ENCODE assay signal across 9 cellular contexts in genomic region chr16:426906-427249, GRCh38. TPM values are rescaled to one million over a fixed set of nuclear protein-coding genes. Genes with fewer than 3 reads are reported as not detected.
A peak's percentile ranks its signal among the peaks of the same experiment; 100 is the strongest.
DNase-seq lines count a peak whose midpoint lies in the region; ATAC-seq and TF ChIP-seq lines count a peak whose summit lies in the region.
"Had no signal": no experiment of that assay in that cellular context is flagged by ENCODE, and none has a peak within 500 bp of the region (broad histone marks: within the 10 kb centered on the region; RNA-seq: fewer than 3 reads in every experiment).

No MANE protein-coding gene starts in this region.

- H3K27me3 Mint-ChIP-seq in CD4-positive, alpha-beta memory T cell, result no peaks in the 10 kb centered on the region

- H4K20me1 ChIP-seq in OCI-LY1 (ENCODE audit: insufficient read depth, low read length) (no peaks in the 10 kb centered on the region), osteoblast (ENCODE audit: insufficient read depth, low read length) (peaks cover 27% of the 10 kb centered on the region)

- H3K27ac Mint-ChIP-seq in CD4-positive, alpha-beta memory T cell, result peak overlapping the region in 6 of 7 donors; percentile 64 to 90 (median 89)

- H3K36me3 ChIP-seq in CD4-positive, alpha-beta memory T cell (ENCODE audit: insufficient read depth, low read length), result no peaks in the 10 kb centered on the region
- H3K36me3 ChIP-seq in OCI-LY1 (ENCODE audit: insufficient read depth, low read length) (no peaks in the 10 kb centered on the region; the same call in 1 of the 2 replicates), endocrine pancreas (ENCODE audit: control insufficient read depth, insufficient read depth, low read length) (no peaks in the 10 kb centered on the region), osteoblast (ENCODE audit: insufficient read depth, low read length) (no peaks in the 10 kb centered on the region)

- H3K79me2 ChIP-seq in OCI-LY1 (ENCODE audit: insufficient read depth, low read length) (no peaks in the 10 kb centered on the region), osteoblast (ENCODE audit: insufficient read depth, low read length) (peaks cover 51% of the 10 kb centered on the region)

- H3K4me2 ChIP-seq in OCI-LY1 (ENCODE audit: low read length) (peak overlapping the region; percentile 89), osteoblast (ENCODE audit: insufficient read depth, low read length) (peak overlapping the region; percentile 91)

- H3K9ac ChIP-seq in OCI-LY1 (ENCODE audit: low read length), result peak overlapping the region; percentile 68
- H3K9ac ChIP-seq in endocrine pancreas (ENCODE audit: control insufficient read depth, insufficient read depth, low read length), result peak overlapping the region; percentile 73

- peaks cover 35% of the 10 kb centered on the region for H3K4me1 ChIP-seq in CD4-positive, alpha-beta memory T cell (ENCODE audit: insufficient read depth, low read length)
- H3K4me1 ChIP-seq in OCI-LY1 (ENCODE audit: insufficient read depth, low read length, severe bottlenecking), result peaks cover 29% of the 10 kb centered on the region
- peaks cover 11% of the 10 kb centered on the region for H3K4me1 ChIP-seq in endocrine pancreas (ENCODE audit: control insufficient read depth, insufficient read depth, low read length)
- peaks cover 30% of the 10 kb centered on the region for H3K4me1 ChIP-seq in osteoblast (ENCODE audit: insufficient read depth, low read length)

- peak overlapping the region in 1 of 2 donors; percentile 54 for H3K4me3 ChIP-seq in CD4-positive, alpha-beta memory T cell (ENCODE audit: low read length in 2 of 2)
- H3K4me3 ChIP-seq in OCI-LY1 (ENCODE audit: low read depth, low read length, poor library complexity, severe bottlenecking), result peak overlapping the region; percentile 71
- peak overlapping the region; percentile 74 for H3K4me3 ChIP-seq in endocrine pancreas (ENCODE audit: control insufficient read depth, insufficient read depth, low read length)
- peak overlapping the region; percentile 86 for H3K4me3 ChIP-seq in osteoblast (ENCODE audit: insufficient read depth, low read length)

- peaks cover 0 to 3% of the 10 kb centered on the region in 2 donors for H3K36me3 Mint-ChIP-seq in CD4-positive, alpha-beta memory T cell

- ATAC-seq in HG03139 (IDR thresholded peaks at IDR 0.05; ENCODE audit: unreplicated experiment), result no peak

- CTCF ChIA-PET in CD4-positive, alpha-beta memory T cell (lab: Charles Lee; ENCODE audit: partially characterized antibody), result interaction anchor here (1.0 kb wide), 1 partner anchor 380 kb away, joined by 3 read pairs; no protein-coding TSS in a partner anchor

- POLR2A ChIA-PET in CD4-positive, alpha-beta memory T cell (lab: Charles Lee; ENCODE audit: partially characterized antibody), result interaction anchor here (2.3 kb wide), 1 partner anchor 25 kb away, joined by 24 read pairs; the partner anchor contains the start of gene DECR2

- DNase-seq in CD4-positive, alpha-beta memory T cell, result no peak
- DNase-seq in osteoblast (ENCODE audit: insufficient read length, low spot score, missing footprints) (no peak), SHP77 (lab: John Stamatoyannopoulos, UW) (no peak), hippocampal formation (lab: John Stamatoyannopoulos, UW) (no peak), kidney tubule cell (ENCODE audit: low spot score) (no peak)
- DNase-seq: GOT3 had no signal

- no peaks in the 10 kb centered on the region for H3F3A ChIP-seq in OCI-LY1 (ENCODE audit: insufficient read depth, low read length)

- H3K9me3 ChIP-seq in CD4-positive, alpha-beta memory T cell (ENCODE audit: control insufficient read depth in 1 of 2, low read length in 2 of 2), result no peaks in the 10 kb centered on the region
- no peaks in the 10 kb centered on the region for H3K9me3 ChIP-seq in OCI-LY1 (ENCODE audit: low read length)
- H3K9me3 ChIP-seq in endocrine pancreas (ENCODE audit: control insufficient read depth, low read length), result no peaks in the 10 kb centered on the region
- H3K9me3 ChIP-seq in osteoblast (ENCODE audit: low read depth, low read length), result no peaks in the 10 kb centered on the region

- H3K9me3 Mint-ChIP-seq in CD4-positive, alpha-beta memory T cell, result no peaks in the 10 kb centered on the region

- no peaks in the 10 kb centered on the region for H3K27me3 ChIP-seq in CD4-positive, alpha-beta memory T cell (ENCODE audit: insufficient read depth, low read length)
- H3K27me3 ChIP-seq in OCI-LY1 (ENCODE audit: insufficient read depth, low read length) (peaks cover 8% of the 10 kb centered on the region), endocrine pancreas (ENCODE audit: control insufficient read depth, insufficient read depth, low read length) (no peaks in the 10 kb centered on the region), osteoblast (ENCODE audit: insufficient read depth, low read length) (no peaks in the 10 kb centered on the region)

- H3K4me1 Mint-ChIP-seq in CD4-positive, alpha-beta memory T cell, result peaks cover 23 to 44% (median 33%) of the 10 kb centered on the region in 4 donors

- intact Hi-C loops in CD4-positive, alpha-beta memory T cell (cut with micrococcal nuclease), result no loop called here

- H2AFZ ChIP-seq in OCI-LY1 (ENCODE audit: low read length) (no peak overlapping the region), osteoblast (ENCODE audit: low read length) (no peak overlapping the region)

- no peaks in the 10 kb centered on the region for H3K9me2 ChIP-seq in OCI-LY1 (ENCODE audit: low read depth, low read length)

- peak overlapping the region; percentile 31 for H3K27ac ChIP-seq in CD4-positive, alpha-beta memory T cell (ENCODE audit: low read depth, low read length)
- H3K27ac ChIP-seq in OCI-LY1 (ENCODE audit: low read depth, low read length, poor library complexity, severe bottlenecking), result no peak overlapping the region
- peak overlapping the region; percentile 37 for H3K27ac ChIP-seq in osteoblast (ENCODE audit: low read depth, low read length)

- H3K4me3 Mint-ChIP-seq in CD4-positive, alpha-beta memory T cell, result peak overlapping the region; percentile 80 to 89 (median 84)

- no peak for TF ChIP-seq CTCF in OCI-LY1 (IDR thresholded peaks at IDR 0.05; ENCODE audit: low read length)
- no peak for TF ChIP-seq CTCF in osteoblast (IDR thresholded peaks at IDR 0.05; ENCODE audit: extremely low read depth, low read depth, low read length)

RNA-seq across cellular contexts. Expression of gene RAB11FIP3, which starts 1.4 kb away (rescaled TPM):
- total RNA-seq in CD4-positive, alpha-beta memory T cell, result 10 to 100 TPM; 41.8 to 42.6 TPM
- polyA plus RNA-seq in CD4-positive, alpha-beta memory T cell, result 1 to 10 TPM in 1 of 2 donors, under 1 TPM in 1; 0.15 to 4.6 TPM
- 22.7 and 25.3 TPM in 2 replicates for total RNA-seq in osteoblast

RNA-seq across cellular contexts. Expression of gene DECR2, which starts 25.2 kb away (rescaled TPM):
- 1 to 10 TPM; 5.1 to 7.3 TPM for total RNA-seq in CD4-positive, alpha-beta memory T cell
- 1 to 10 TPM; 3.4 to 4.1 TPM for polyA plus RNA-seq in CD4-positive, alpha-beta memory T cell
- total RNA-seq in osteoblast, result 18.1 and 24.5 TPM in 2 replicates

RNA-seq across cellular contexts. Expression of gene NME4, which starts 29.9 kb away (rescaled TPM):
- total RNA-seq in CD4-positive, alpha-beta memory T cell, result 10 to 100 TPM; 34.9 to 35.4 TPM
- 10 to 100 TPM; 54.4 to 61.7 TPM for polyA plus RNA-seq in CD4-positive, alpha-beta memory T cell
- total RNA-seq in osteoblast, result 77.2 and 83.6 TPM in 2 replicates

RNA-seq across cellular contexts. Expression of gene PGAP6, which starts 45.1 kb away (rescaled TPM):
- total RNA-seq in CD4-positive, alpha-beta memory T cell, result 10 to 100 TPM; 72.2 to 73.5 TPM
- polyA plus RNA-seq in CD4-positive, alpha-beta memory T cell, result 10 to 100 TPM; 22.7 to 40.5 TPM
- 40.1 and 54.3 TPM in 2 replicates for total RNA-seq in osteoblast

RNA-seq across cellular contexts. Expression of gene MRPL28, which starts 56.5 kb away (rescaled TPM):
- total RNA-seq in CD4-positive, alpha-beta memory T cell, result 10 to 100 TPM; 27.9 to 29.2 TPM
- polyA plus RNA-seq in CD4-positive, alpha-beta memory T cell, result 10 to 100 TPM; 58.6 to 59.2 TPM
- 50.7 and 55.4 TPM in 2 replicates for total RNA-seq in osteoblast
